ENCODE assay signal across 26 cellular contexts in the genomic region with DNA sequence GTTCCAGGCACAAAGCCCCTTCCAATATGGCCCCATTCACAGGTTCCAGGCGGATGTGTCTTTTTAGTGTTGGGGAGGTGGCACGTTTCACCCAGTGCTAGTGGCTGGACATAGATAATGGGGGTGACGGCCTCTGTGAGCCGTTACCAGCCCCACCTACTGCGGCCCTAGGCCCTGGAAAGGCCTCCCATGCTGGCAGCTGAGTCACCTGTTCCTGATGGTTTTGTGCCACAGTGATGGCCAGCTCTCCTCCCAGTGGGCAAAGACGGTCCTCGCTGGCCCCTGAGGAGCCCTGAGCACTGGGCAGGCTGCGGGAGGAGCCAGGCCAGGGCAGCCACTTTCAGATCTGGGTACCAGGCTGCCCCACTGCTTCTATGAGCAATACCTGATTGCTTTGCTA. TPM values are rescaled to one million over a fixed set of nuclear protein-coding genes. Genes with fewer than 3 reads are reported as not detected.
DNase-seq lines count a peak whose midpoint lies in the region; ATAC-seq and TF ChIP-seq lines count a peak whose summit lies in the region.
"Had no signal": no experiment of that assay in that cellular context is flagged by ENCODE, and none has a peak within 500 bp of the region (broad histone marks: within the 10 kb centered on the region; RNA-seq: fewer than 3 reads in every experiment).

No MANE protein-coding gene starts in this region.

- H3K4me1 Mint-ChIP-seq in osteocyte (ENCODE audit: unreplicated experiment) = peaks cover 52% of the 10 kb centered on the region
- H3K4me1 Mint-ChIP-seq: B cell, IgD-negative memory B cell had no signal

- intact Hi-C loops in left ventricle myocardium superior (cut with micrococcal nuclease) (no loop called here), left ventricle myocardium inferior (cut with micrococcal nuclease) (no loop called here)

- no peaks in the 10 kb centered on the region for H3K9me3 ChIP-seq in left ventricle myocardium inferior (replicated peaks)

- no peaks in the 10 kb centered on the region for H3K27me3 Mint-ChIP-seq in osteocyte (ENCODE audit: unreplicated experiment)

- DNase-seq in activated CD4-positive, CD25-positive, alpha-beta regulatory T cell treated with anti-CD3 and anti-CD28 coated beads, Interleukin-2, amount 50 U/mL, for 72 hours = peak; percentile 11
- peak; percentile 8 for DNase-seq in left ventricle myocardium superior
- no peak for DNase-seq in left ventricle myocardium inferior
- peak; percentile 57 for DNase-seq in osteocyte (ENCODE audit: extremely low spot score, unreplicated experiment)
- DNase-seq in COLO829 (ENCODE audit: low spot score) = no peak
- DNase-seq: DMS 273 treated with DMSO at 0.1 percent for 48 hours, EL, GDM1, H9, HFFc6, MM.1S, NCI-H2029, NCI-H446, NCI-H524 treated with DMSO at 0.1 percent for 48 hours, NCI-H82, PC-9, SHP77 had no signal

- H3K36me3 Mint-ChIP-seq in osteocyte (ENCODE audit: unreplicated experiment) = no peaks in the 10 kb centered on the region
- H3K36me3 Mint-ChIP-seq: CD8-positive, alpha-beta T cell; IgD-negative memory B cell had no signal

- TF ChIP-seq CTCF in left ventricle myocardium inferior (IDR thresholded peaks at IDR 0.05; ENCODE audit: borderline replicate concordance) = no peak
- no peak for TF ChIP-seq CTCF in osteocyte (IDR thresholded peaks at IDR 0.05)

- no peak overlapping the region for H3K27ac ChIP-seq in left ventricle myocardium inferior (replicated peaks)
- H3K27ac ChIP-seq: 22Rv1, C4-2B, KMS-11, PC-9 had no signal

- ATAC-seq in activated CD4-positive, CD25-positive, alpha-beta regulatory T cell treated with anti-CD3 and anti-CD28 coated beads, Interleukin-2, amount 50 U/mL, for 24 hours = no peak
- ATAC-seq in left ventricle myocardium superior = no peak
- ATAC-seq in HG03280 (IDR thresholded peaks at IDR 0.05; ENCODE audit: unreplicated experiment) = no peak
- ATAC-seq: CD8-positive, alpha-beta T cell; GM23338 had no signal

- peaks cover 4% of the 10 kb centered on the region for H3K27me3 ChIP-seq in left ventricle myocardium inferior (ENCODE audit: low read depth)

- no peak overlapping the region for H3K4me3 Mint-ChIP-seq in osteocyte (ENCODE audit: unreplicated experiment)
- H3K4me3 Mint-ChIP-seq: B cell; CD8-positive, alpha-beta T cell; GM23338; H9; HFFc6; IgD-negative memory B cell had no signal

- no peak overlapping the region for H3K4me3 ChIP-seq in left ventricle myocardium inferior
- H3K4me3 ChIP-seq: GM23338, PC-9 had no signal

- H3K27ac Mint-ChIP-seq in osteocyte (ENCODE audit: unreplicated experiment) = no peak overlapping the region
- H3K27ac Mint-ChIP-seq: B cell; CD8-positive, alpha-beta T cell; GM23338; H9; HFFc6; IgD-negative memory B cell had no signal

- no peaks in the 10 kb centered on the region for H3K36me3 ChIP-seq in left ventricle myocardium inferior

- no peaks in the 10 kb centered on the region for H3K9me3 Mint-ChIP-seq in osteocyte (ENCODE audit: unreplicated experiment)
- H3K9me3 Mint-ChIP-seq: CD8-positive, alpha-beta T cell; GM23338; H9; HFFc6; IgD-negative memory B cell had no signal

- H3K4me1 ChIP-seq in left ventricle myocardium inferior = no peaks in the 10 kb centered on the region

RNA-seq across cellular contexts. Expression of a gene that starts 40.0 kb away (rescaled TPM):
- total RNA-seq in left ventricle myocardium superior = 177 TPM
- total RNA-seq in left ventricle myocardium inferior = 187 TPM
- 148 and 149 TPM in 2 replicates for total RNA-seq in osteocyte

Comparison
In these comparisons a context has a peak if more than half of its experiments do, and no peak if none do; other contexts are left out.
1. DNase-seq: peak in activated CD4-positive, CD25-positive, alpha-beta regulatory T cell treated with anti-CD3 and anti-CD28 coated beads, Interleukin-2, amount 50 U/mL, for 72 hours (single experiment), left ventricle myocardium superior (single experiment) and osteocyte (single experiment); none in left ventricle myocardium inferior (single experiment) and COLO829 (single experiment).